ENCODE assay signal across 12 cellular contexts in genomic region chr4:91325495-91325894, GRCh38.
A peak's percentile ranks its signal among the peaks of the same experiment; 100 is the strongest.
DNase-seq lines count a peak whose midpoint lies in the region; ATAC-seq and TF ChIP-seq lines count a peak whose summit lies in the region.
"Had no signal": no experiment of that assay in that cellular context is flagged by ENCODE, and none has a peak within 500 bp of the region (broad histone marks: within the 10 kb centered on the region; RNA-seq: fewer than 3 reads in every experiment).

No MANE protein-coding gene starts in this region.

- TF ChIP-seq CTCF in foreskin keratinocyte (conservative IDR thresholded peaks at IDR 0.05), result no peak

- peak; percentile 52 for ATAC-seq in HG02759 (IDR thresholded peaks at IDR 0.05; ENCODE audit: unreplicated experiment)
- ATAC-seq in foreskin keratinocyte, result peak; percentile 53
- no peak for ATAC-seq in GM19328 (IDR thresholded peaks at IDR 0.05; ENCODE audit: unreplicated experiment)
- ATAC-seq in esophagus mucosa, result no peak

- DNase-seq in A172 (ENCODE audit: low spot score) (peak; percentile 54), SK-N-MC (ENCODE audit: low read depth, low spot score) (peak; percentile 5), foreskin keratinocyte (peak; percentile 33 to 57), NCI-H345 treated with DMSO at 0.1 percent for 48 hours (lab: John Stamatoyannopoulos, UW; ENCODE audit: unreplicated experiment) (no peak), cerebellum (ENCODE audit: low spot score) (no peak)
- DNase-seq: activated CD4-positive, alpha-beta T cell treated with anti-CD3 and anti-CD28 coated beads for 4 hours; DND-41; NCI-H1436; trophoblast cell had no signal

- no peaks in the 10 kb centered on the region for H3K36me3 ChIP-seq in SK-N-MC (ENCODE audit: insufficient read depth, low read length)

- no peaks in the 10 kb centered on the region for H3K27me3 ChIP-seq in foreskin keratinocyte

- H3K4me3 ChIP-seq in SK-N-MC, result no peak overlapping the region

- no peak overlapping the region for H3K27ac ChIP-seq in SK-N-MC
- H3K27ac ChIP-seq in foreskin keratinocyte, result no peak overlapping the region

- no peak overlapping the region for H3K9ac ChIP-seq in SK-N-MC (ENCODE audit: insufficient read length)

- no peaks in the 10 kb centered on the region for H3K4me1 ChIP-seq in foreskin keratinocyte

- 0 out of 2 replicates have a peak, but pooled peaks cover 3% of the 10 kb centered on the region for H3K9me3 ChIP-seq in SK-N-MC (ENCODE audit: low read depth, low read length)

Comparison
In these comparisons a context has a peak if more than half of its experiments do, and no peak if none do; other contexts are left out.
1. DNase-seq: peak in A172 (single experiment), SK-N-MC (single experiment) and foreskin keratinocyte (2 of 2); none in NCI-H345 treated with DMSO at 0.1 percent for 48 hours (single experiment) and cerebellum (single experiment).
2. ATAC-seq: peak in HG02759 (single experiment) and foreskin keratinocyte (single experiment); none in GM19328 (single experiment) and esophagus mucosa (single experiment).